ENCODE assay signal across 8 cellular contexts in genomic region chr6:111823831-111824607, GRCh38. TPM values are rescaled to one million over a fixed set of nuclear protein-coding genes. Genes with fewer than 3 reads are reported as not detected.
DNase-seq lines count a peak whose midpoint lies in the region; ATAC-seq and TF ChIP-seq lines count a peak whose summit lies in the region.

No MANE protein-coding gene starts in this region.

- intact Hi-C loops in sigmoid colon (cut with DNase I): no loop called here

- peaks cover 29% of the 10 kb centered on the region for H3K4me1 Mint-ChIP-seq in glutamatergic neuron (ENCODE audit: low read depth, unreplicated experiment)

- H3K4me1 ChIP-seq in effector memory CD4-positive, alpha-beta T cell (ENCODE audit: control insufficient read depth, insufficient read depth, low read length, poor library complexity, severe bottlenecking): peaks cover 34% of the 10 kb centered on the region
- peaks cover 0 to 29% (median 15%) of the 10 kb centered on the region in 4 donors for H3K4me1 ChIP-seq in sigmoid colon

- peaks cover 5% of the 10 kb centered on the region for H3K27me3 Mint-ChIP-seq in glutamatergic neuron (ENCODE audit: unreplicated experiment)

- TF ChIP-seq POLR2A in NB4 (IDR thresholded peaks at IDR 0.05; ENCODE audit: extremely low read depth, insufficient read length): no peak
- TF ChIP-seq POLR2A in sigmoid colon (IDR thresholded peaks at IDR 0.05): no peak

- no peak overlapping the region for H3K27ac Mint-ChIP-seq in glutamatergic neuron (ENCODE audit: unreplicated experiment)

- no peaks in the 10 kb centered on the region for H3K36me3 ChIP-seq in effector memory CD4-positive, alpha-beta T cell (ENCODE audit: control insufficient read depth, insufficient read depth, low read length)
- no peaks in the 10 kb centered on the region for H3K36me3 ChIP-seq in sigmoid colon

- 58 to 69% methylated on average over 4 of the region's 4 CpGs for WGBS in sigmoid colon, 2 donors

- H3K4me3 ChIP-seq in NB4 (ENCODE audit: low read depth, low read length): no peak overlapping the region
- no peak overlapping the region for H3K4me3 ChIP-seq in effector memory CD4-positive, alpha-beta T cell (ENCODE audit: insufficient read depth, low read depth, low read length, poor library complexity, severe bottlenecking)
- H3K4me3 ChIP-seq in sigmoid colon: no peak overlapping the region

- no peak for TF ChIP-seq EP300 in sigmoid colon (IDR thresholded peaks at IDR 0.05)

- H3K36me3 Mint-ChIP-seq in glutamatergic neuron (ENCODE audit: unreplicated experiment): no peaks in the 10 kb centered on the region

- H3K4me3 Mint-ChIP-seq in glutamatergic neuron (ENCODE audit: unreplicated experiment): no peak overlapping the region

- DNase-seq in NB4 (ENCODE audit: low read depth) (peak; percentile 31), sigmoid colon (no peak), midbrain (lab: John Stamatoyannopoulos, UW) (no peak), NCI-H510A (lab: John Stamatoyannopoulos, UW) (no peak), COLO668 (lab: John Stamatoyannopoulos, UW; ENCODE audit: unreplicated experiment) (no peak), glutamatergic neuron (no peak)
- DNase-seq in effector memory CD4-positive, alpha-beta T cell: no peak

- no peaks in the 10 kb centered on the region for H3K9me3 ChIP-seq in effector memory CD4-positive, alpha-beta T cell (ENCODE audit: control insufficient read depth, low read length)
- H3K9me3 ChIP-seq in sigmoid colon: no peaks in the 10 kb centered on the region

- peak; percentile 22 for ATAC-seq in GM18511 (IDR thresholded peaks at IDR 0.05; ENCODE audit: unreplicated experiment)

- H3K27me3 ChIP-seq in effector memory CD4-positive, alpha-beta T cell (replicated peaks; ENCODE audit: control insufficient read depth, insufficient read depth, low read length, poor library complexity, severe bottlenecking): no peaks in the 10 kb centered on the region
- H3K27me3 ChIP-seq in sigmoid colon: no peaks in the 10 kb centered on the region

- H3K9me3 Mint-ChIP-seq in glutamatergic neuron (ENCODE audit: unreplicated experiment): peaks cover 4% of the 10 kb centered on the region

- TF ChIP-seq CTCF in NB4 (IDR thresholded peaks at IDR 0.05; ENCODE audit: low read depth, low read length): no peak
- no peak for TF ChIP-seq CTCF in sigmoid colon (IDR thresholded peaks at IDR 0.05)
- TF ChIP-seq CTCF in glutamatergic neuron (IDR thresholded peaks at IDR 0.05; ENCODE audit: partially characterized antibody, unreplicated experiment): no peak

- H3K27ac ChIP-seq in effector memory CD4-positive, alpha-beta T cell (ENCODE audit: insufficient read depth, low read length, poor library complexity, severe bottlenecking): peak overlapping the region; percentile 48
- H3K27ac ChIP-seq in sigmoid colon: peak overlapping the region; percentile 32 to 51 (median 43)

RNA-seq across cellular contexts. Expression of gene FYN, which starts 49.2 kb away (rescaled TPM):
- 10 to 100 TPM; 56.9 to 81.4 (median 67.9) TPM for total RNA-seq in sigmoid colon
- 10 to 100 TPM in 2 of 3 donors, 1 to 10 TPM in 1; 2.3 to 43.9 (median 35.4) TPM for polyA plus RNA-seq in sigmoid colon
- total RNA-seq in glutamatergic neuron (ENCODE audit: unreplicated experiment): 525 TPM
